Comparison of ENCODE assay signal across 17 cellular contexts in genomic region chr1:7575041-7575400, GRCh38.
"Had no signal": no experiment of that assay in that cellular context is flagged by ENCODE, and none has a peak within 500 bp of the region (broad histone marks: within the 10 kb centered on the region; RNA-seq: fewer than 3 reads in every experiment).

No MANE protein-coding gene starts in this region.

- H3K27ac ChIP-seq: colonic mucosa, epithelial cell of prostate, heart right ventricle had no signal

- H3K36me3 ChIP-seq: colonic mucosa, heart right ventricle, left lung had no signal

- ATAC-seq: activated CD4-positive, alpha-beta T cell treated with anti-CD3 and anti-CD28 coated beads for 36 hours; activated naive CD4-positive, alpha-beta T cell treated with anti-CD3 and anti-CD28 coated beads, Interleukin-2, amount 50 U/mL, for 72 hours; activated T-helper 17 cell treated with anti-CD3 and anti-CD28 coated beads, Interleukin-2, amount 50 U/mL, for 72 hours; naive thymus-derived CD4-positive, alpha-beta T cell had no signal

- H3K27me3 ChIP-seq: colonic mucosa, left lung had no signal

- DNase-seq: activated B cell treated with CpG ODN at 0.5 μM for 24 hours; activated CD4-positive, alpha-beta T cell treated with anti-CD3 and anti-CD28 coated beads for 36 hours; activated CD4-positive, alpha-beta T cell treated with anti-CD3 and anti-CD28 coated beads, Interleukin-2, amount 50 U/mL, for 4 hours; activated CD8-positive, alpha-beta memory T cell treated with anti-CD3 and anti-CD28 coated beads for 24 hours; activated CD8-positive, alpha-beta memory T cell treated with anti-CD3 and anti-CD28 coated beads, Interleukin-2, amount 50 U/mL, for 4 hours; activated T-cell treated with anti-CD3 and anti-CD28 coated beads, Interleukin-2, amount 50 U/mL, for 24 hours; colonic mucosa; endodermal cell; heart right ventricle; naive thymus-derived CD4-positive, alpha-beta T cell; stimulated activated CD4-positive, alpha-beta T cell treated with anti-CD3 and anti-CD28 coated beads, Interleukin-4, amount 100 ng/mL, for 24 hours; stimulated activated naive CD4-positive, alpha-beta T cell treated with Interleukin-2 at 50 U/mL for 16 hours; T1000 had no signal

- H3K9me3 ChIP-seq: colonic mucosa, heart right ventricle, left lung had no signal

- H3K4me1 ChIP-seq: colonic mucosa had no signal

- H3K4me3 ChIP-seq: colonic mucosa, heart right ventricle, left lung had no signal
